ENCODE assay signal across 11 cellular contexts in the genomic region with DNA sequence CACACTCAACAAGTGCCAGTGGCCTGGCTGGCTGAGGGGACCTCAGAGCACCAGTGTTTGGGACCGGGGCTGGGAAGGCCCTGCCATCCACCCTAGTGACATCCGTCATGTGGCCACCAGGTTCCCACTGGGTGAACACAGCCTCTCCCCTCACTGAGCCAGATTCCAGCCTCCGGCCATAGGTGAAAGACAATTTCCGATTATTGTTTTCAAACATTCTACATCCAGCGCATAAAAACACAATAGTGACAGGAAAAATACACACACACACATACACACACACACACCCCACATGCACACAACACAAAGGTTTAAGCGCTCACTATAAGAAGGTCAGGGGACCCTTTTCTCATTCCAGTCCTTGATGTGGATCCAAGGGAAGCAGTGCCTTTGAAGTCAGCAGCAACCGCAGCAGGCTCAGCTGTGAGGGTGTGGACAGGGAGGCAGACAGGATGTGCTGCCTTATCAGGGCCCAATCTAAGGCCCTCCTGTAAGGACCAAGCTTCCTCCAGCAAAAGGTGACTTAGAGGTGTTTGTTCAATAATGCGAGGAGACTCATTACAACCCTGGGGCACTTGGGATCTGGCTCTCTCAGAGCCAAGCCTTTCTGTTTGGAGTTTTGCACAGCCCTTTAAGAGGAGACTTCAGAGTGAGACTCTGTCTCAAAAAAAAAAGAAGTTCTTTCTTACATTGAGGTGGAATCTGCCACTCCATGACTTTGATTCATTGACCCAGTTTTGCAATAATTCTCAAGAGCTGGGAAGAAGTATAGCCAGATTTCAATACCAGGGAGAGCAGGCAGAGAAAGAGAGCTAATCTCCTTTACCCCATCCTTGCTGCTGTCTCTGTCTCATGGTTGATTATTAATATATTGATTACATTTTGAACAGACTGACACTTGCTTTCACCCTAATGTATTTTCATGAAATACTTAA.
DNase-seq lines count a peak whose midpoint lies in the region; ATAC-seq and TF ChIP-seq lines count a peak whose summit lies in the region.
"Had no signal": no experiment of that assay in that cellular context is flagged by ENCODE, and none has a peak within 500 bp of the region (broad histone marks: within the 10 kb centered on the region; RNA-seq: fewer than 3 reads in every experiment).

No MANE protein-coding gene starts in this region.

- no peak overlapping the region for H3K4me2 ChIP-seq in IMR-90 (ENCODE audit: low read depth, low read length)

- H3K27me3 ChIP-seq in IMR-90 (ENCODE audit: control insufficient read depth, insufficient read depth, low read length) (no peaks in the 10 kb centered on the region), gastrocnemius medialis (no peaks in the 10 kb centered on the region)
- H3K27me3 ChIP-seq: brain microvascular endothelial cell had no signal

- H4K8ac ChIP-seq in IMR-90 (ENCODE audit: low read depth in 2 of 2, low read length in 2 of 2): no peak overlapping the region

- H3K14ac ChIP-seq in IMR-90 (replicated peaks; ENCODE audit: low read depth, low read length): no peak overlapping the region

- no peak for TF ChIP-seq CTCF in IMR-90 (conservative IDR thresholded peaks at IDR 0.05; ENCODE audit: low read depth, low read length)
- TF ChIP-seq CTCF in gastrocnemius medialis (IDR thresholded peaks at IDR 0.05 in 4 of 5, conservative IDR thresholded peaks at IDR 0.05 in 1 of 5): no peak

- no peak for TF ChIP-seq RAD21 in IMR-90 (IDR thresholded peaks at IDR 0.05; ENCODE audit: low read length)

- H2BK5ac ChIP-seq in IMR-90 (ENCODE audit: low read depth, low read length, poor library complexity, severe bottlenecking): no peak overlapping the region

- H3K4me1 ChIP-seq in IMR-90 (ENCODE audit: control insufficient read depth, insufficient read depth, low read length) (peaks cover 11% of the 10 kb centered on the region), gastrocnemius medialis (peaks cover 22 to 50% of the 10 kb centered on the region in 2 donors)

- POLR2A ChIA-PET in IMR-90 (lab: Charles Lee; ENCODE audit: unreplicated experiment): no interaction called here
- POLR2A ChIA-PET in activated CD8-positive, alpha-beta T cell treated with anti-CD3 and anti-CD28 coated beads, Interleukin-2, amount 10 ng/mL, durations not matched to agents 7 days and 5 days (lab: Charles Lee): interaction anchor here (0.6 kb wide), 1 partner anchor 226 kb away, joined by 4 read pairs; no protein-coding TSS in a partner anchor

- no peak overlapping the region for H4K5ac ChIP-seq in IMR-90 (ENCODE audit: low read depth, low read length)

- peak overlapping the region; percentile 14; the same call in 1 of the 2 replicates for H2BK120ac ChIP-seq in IMR-90 (ENCODE audit: low read depth, low read length)

- no peaks in the 10 kb centered on the region for H3K9me1 ChIP-seq in IMR-90 (ENCODE audit: insufficient read depth, low read length)

- dilution Hi-C loops in IMR-90 (cut with HindIII; ENCODE audit: low sequenced_read_pairs, unreplicated experiment): no loop called here

- no peaks in the 10 kb centered on the region for H3K27me3 Mint-ChIP-seq in activated CD8-positive, alpha-beta T cell treated with anti-CD3 and anti-CD28 coated beads, Interleukin-2, amount 10 ng/mL, durations not matched to agents 7 days and 5 days (ENCODE audit: low read depth)

- H3K27ac Mint-ChIP-seq in activated CD8-positive, alpha-beta T cell treated with anti-CD3 and anti-CD28 coated beads, Interleukin-2, amount 10 ng/mL, durations not matched to agents 7 days and 5 days: peak overlapping the region; percentile 2
- H3K27ac Mint-ChIP-seq: T-helper 1 cell treated with Interleukin-12 subunit alpha and Interleukin-12 subunit beta and Interleukin-4 antibody, amounts not matched to agents 30 μg/mL and 1 μg/mL, for 36 hours had no signal

- H2AFZ ChIP-seq in IMR-90 (replicated peaks; ENCODE audit: low read length, poor library complexity): no peak overlapping the region

- H3K18ac ChIP-seq in IMR-90 (ENCODE audit: low read depth, low read length): no peak overlapping the region; the same call in 1 of the 2 replicates

- H3K36me3 ChIP-seq in IMR-90 (ENCODE audit: control insufficient read depth, insufficient read depth, low read length): no peaks in the 10 kb centered on the region
- no peaks in the 10 kb centered on the region for H3K36me3 ChIP-seq in gastrocnemius medialis
- H3K36me3 ChIP-seq: brain microvascular endothelial cell had no signal

- no peaks in the 10 kb centered on the region for H3K36me3 Mint-ChIP-seq in activated CD8-positive, alpha-beta T cell treated with anti-CD3 and anti-CD28 coated beads, Interleukin-2, amount 10 ng/mL, durations not matched to agents 7 days and 5 days (ENCODE audit: low read depth)

- H3K4me3 ChIP-seq in IMR-90 (ENCODE audit: insufficient read depth, low read depth, low read length) (no peak overlapping the region), gastrocnemius medialis (no peak overlapping the region)

- H4K20me1 ChIP-seq in IMR-90 (ENCODE audit: insufficient read depth, low read length): no peaks in the 10 kb centered on the region

- intact Hi-C loops in IMR-90 (cut with micrococcal nuclease) (no loop called here), left ventricle myocardium superior (cut with micrococcal nuclease) (no loop called here), gastrocnemius medialis (cut with DNase I; ENCODE audit: low total_unique reads) (no loop called here)

- peak overlapping the region; percentile 52; the same call in 1 of the 2 replicates for H4K91ac ChIP-seq in IMR-90 (ENCODE audit: insufficient read depth, low read depth, low read length)

- peak overlapping the region; percentile 76; the same call in 1 of the 3 replicates for H2BK15ac ChIP-seq in IMR-90 (ENCODE audit: low read depth, low read length)

- DNase-seq in IMR-90: no peak
- peak; percentile 47 for DNase-seq in activated CD8-positive, alpha-beta T cell treated with anti-CD3 and anti-CD28 coated beads, Interleukin-2, amount 10 ng/mL, durations not matched to agents 7 days and 5 days
- no peak for DNase-seq in left ventricle myocardium superior
- no peak for DNase-seq in gastrocnemius medialis
- no peak for DNase-seq in amygdala (lab: John Stamatoyannopoulos, UW)
- DNase-seq in effector CD4-positive, alpha-beta T cell: no peak
- no peak for DNase-seq in cerebellum (ENCODE audit: low spot score)
- DNase-seq: brain microvascular endothelial cell, NCI-H1105 treated with DMSO at 0.1 percent for 48 hours had no signal

- H3K9ac ChIP-seq in IMR-90 (ENCODE audit: low read depth, low read length): no peak overlapping the region

- 100% methylated on average over 2 of the region's 8 CpGs; no CpG with 5 or more reads in 1 of the 2 experiments for WGBS in IMR-90 (ENCODE audit: extremely low coverage in 2 of 2, insufficient read length in 1 of 2), 2 experiments

- CTCF ChIA-PET in IMR-90 (lab: Yijun Ruan, JAX): interaction anchor here (0.6 kb wide), 1 partner anchor 621 kb away, joined by 3 read pairs; no protein-coding TSS in a partner anchor
- CTCF ChIA-PET in activated CD8-positive, alpha-beta T cell treated with anti-CD3 and anti-CD28 coated beads, Interleukin-2, amount 10 ng/mL, durations not matched to agents 7 days and 5 days (lab: Charles Lee): interaction anchor here (1.3 to 1.8 kb wide), 3 partner anchors 110 to 631 kb away, joined by 3 to 6 read pairs (median 4); no protein-coding TSS in a partner anchor

- H3K56ac ChIP-seq in IMR-90 (ENCODE audit: extremely low read depth, insufficient read depth, low read length): no peak overlapping the region

- no peak for TF ChIP-seq POLR2A in IMR-90 (IDR thresholded peaks at IDR 0.05; ENCODE audit: low read depth, low read length)
- no peak for TF ChIP-seq POLR2A in gastrocnemius medialis (IDR thresholded peaks at IDR 0.05)

- H3K9me3 Mint-ChIP-seq in activated CD8-positive, alpha-beta T cell treated with anti-CD3 and anti-CD28 coated beads, Interleukin-2, amount 10 ng/mL, durations not matched to agents 7 days and 5 days (ENCODE audit: insufficient read depth): no peaks in the 10 kb centered on the region

- no peak overlapping the region for H3K23ac ChIP-seq in IMR-90 (ENCODE audit: low read depth, low read length)

- no peaks in the 10 kb centered on the region for H3K9me3 ChIP-seq in IMR-90 (ENCODE audit: control insufficient read depth, insufficient read depth, low read length)
- no peaks in the 10 kb centered on the region for H3K9me3 ChIP-seq in gastrocnemius medialis

- no peak overlapping the region for H3K4me3 Mint-ChIP-seq in activated CD8-positive, alpha-beta T cell treated with anti-CD3 and anti-CD28 coated beads, Interleukin-2, amount 10 ng/mL, durations not matched to agents 7 days and 5 days
- H3K4me3 Mint-ChIP-seq: T-helper 1 cell treated with Interleukin-12 subunit alpha and Interleukin-12 subunit beta and Interleukin-4 antibody, amounts not matched to agents 30 μg/mL and 1 μg/mL, for 36 hours had no signal

- H3K4ac ChIP-seq in IMR-90 (ENCODE audit: low read depth, low read length): peak overlapping the region; percentile 1; the same call in 1 of the 2 replicates

- H2BK20ac ChIP-seq in IMR-90 (ENCODE audit: low read depth, low read length): no peak overlapping the region

- H2AK9ac ChIP-seq in IMR-90 (replicated peaks; ENCODE audit: low read depth, low read length, poor library complexity): no peak overlapping the region

- ATAC-seq in IMR-90 (ENCODE audit: low read depth): no peak
- ATAC-seq in activated CD8-positive, alpha-beta T cell treated with anti-CD3 and anti-CD28 coated beads, Interleukin-2, amount 10 ng/mL, durations not matched to agents 7 days and 5 days: peak; percentile 72
- peak; percentile 9 for ATAC-seq in left ventricle myocardium superior
- ATAC-seq in gastrocnemius medialis: no peak
- ATAC-seq in GM18907 (IDR thresholded peaks at IDR 0.05; ENCODE audit: unreplicated experiment): no peak

- H3K4me1 Mint-ChIP-seq in activated CD8-positive, alpha-beta T cell treated with anti-CD3 and anti-CD28 coated beads, Interleukin-2, amount 10 ng/mL, durations not matched to agents 7 days and 5 days (ENCODE audit: low read depth): peaks cover 31% of the 10 kb centered on the region

- no peaks in the 10 kb centered on the region for H3K79me1 ChIP-seq in IMR-90 (ENCODE audit: low read depth in 1 of 2, low read length in 2 of 2)

- in situ Hi-C loops in IMR-90 (cut with MboI; ENCODE audit: low sequenced_read_pairs) (no loop called here), gastrocnemius medialis (cut with MboI; ENCODE audit: low sequenced_read_pairs in 4 of 4) (no loop called here)

- BruUV-seq in IMR-90 (replicated peaks; lab: Mats Ljungman, UMichigan): no TSS peak

- H3K27ac ChIP-seq in IMR-90 (ENCODE audit: insufficient read depth, low read length): no peak overlapping the region
- peak overlapping the region; percentile 55 to 74 (median 63) for H3K27ac ChIP-seq in gastrocnemius medialis
- H3K27ac ChIP-seq: brain microvascular endothelial cell had no signal

- H2AK5ac ChIP-seq in IMR-90 (ENCODE audit: low read depth, low read length): peak overlapping the region; percentile 2; the same call in 1 of the 2 replicates

TF ChIP-seq in IMR-90, 13 proteins besides CTCF, POLR2A, EP300 and RAD21 (continues in another document):
- no peak for TF ChIP-seq MAZ (IDR thresholded peaks at IDR 0.05; ENCODE audit: borderline replicate concordance, low read depth, low read length)
- TF ChIP-seq CEBPB (IDR thresholded peaks at IDR 0.05; ENCODE audit: low read depth, low read length): no peak
- no peak for TF ChIP-seq SMC3 (IDR thresholded peaks at IDR 0.05; ENCODE audit: low read depth, low read length)

Comparison
In these comparisons a context has a peak if more than half of its experiments do, and no peak if none do; other contexts are left out.
1. ATAC-seq: peak in activated CD8-positive, alpha-beta T cell treated with anti-CD3 and anti-CD28 coated beads, Interleukin-2, amount 10 ng/mL, durations not matched to agents 7 days and 5 days (single experiment) and left ventricle myocardium superior (single experiment); none in IMR-90 (single experiment), gastrocnemius medialis (0 of 2) and GM18907 (single experiment).